ENCODE assay signal across 10 cellular contexts in genomic region chr6:33029297-33030184, GRCh38. TPM values are rescaled to one million over a fixed set of nuclear protein-coding genes. Genes with fewer than 3 reads are reported as not detected.
DNase-seq lines count a peak whose midpoint lies in the region; ATAC-seq, FAIRE-seq and TF ChIP-seq lines count a peak whose summit lies in the region.
"Had no signal": no experiment of that assay in that cellular context is flagged by ENCODE, and none has a peak within 500 bp of the region (broad histone marks: within the 10 kb centered on the region; RNA-seq: fewer than 3 reads in every experiment).

No MANE protein-coding gene starts in this region.

- intact Hi-C loops in kidney (cut with DNase I): no loop called here

- peak; percentile 20 for DNase-seq in activated CD4-positive, alpha-beta T cell treated with anti-CD3 and anti-CD28 coated beads for 48 hours
- no peak for DNase-seq in activated CD4-positive, alpha-beta T cell treated with anti-CD3 and anti-CD28 coated beads, Interleukin-2, amount 10 ng/mL, durations not matched to agents 7 days and 5 days
- no peak for DNase-seq in kidney
- peak in 1 of 2 donors; percentile 68 for DNase-seq in upper lobe of left lung
- DNase-seq in NCI-H1436 treated with DMSO at 0.1 percent for 48 hours (lab: John Stamatoyannopoulos, UW): no peak
- DNase-seq in NCI-H2081 treated with DMSO at 0.1 percent for 48 hours (lab: John Stamatoyannopoulos, UW): no peak

- H3K27me3 ChIP-seq in upper lobe of left lung: no peaks in the 10 kb centered on the region

- no peak for FAIRE-seq in kidney (lab: Jason Lieb, UNC)

- H3K36me3 Mint-ChIP-seq in activated CD4-positive, alpha-beta T cell treated with anti-CD3 and anti-CD28 coated beads, Interleukin-2, amount 10 ng/mL, durations not matched to agents 7 days and 5 days (ENCODE audit: low read depth): no peaks in the 10 kb centered on the region

- ATAC-seq in HG02938 (IDR thresholded peaks at IDR 0.05; ENCODE audit: unreplicated experiment) (peak; percentile 75), upper lobe of left lung (ENCODE audit: low FRiP score in 2 of 2) (peak; percentile 93 to 94)

- H3K9ac ChIP-seq in kidney (ENCODE audit: low read length in 2 of 2): no peak overlapping the region

- H3K4me1 Mint-ChIP-seq in activated CD4-positive, alpha-beta T cell treated with anti-CD3 and anti-CD28 coated beads, Interleukin-2, amount 10 ng/mL, durations not matched to agents 7 days and 5 days: peaks cover 19% of the 10 kb centered on the region

- peaks cover 33% of the 10 kb centered on the region for H3K27me3 Mint-ChIP-seq in activated CD4-positive, alpha-beta T cell treated with anti-CD3 and anti-CD28 coated beads, Interleukin-2, amount 10 ng/mL, durations not matched to agents 7 days and 5 days

- peak in 1 of 4 donors; percentile 45 for TF ChIP-seq EP300 in upper lobe of left lung (IDR thresholded peaks at IDR 0.05)

- TF ChIP-seq CTCF in VCaP (conservative IDR thresholded peaks at IDR 0.05) (no peak), kidney (IDR thresholded peaks at IDR 0.05; ENCODE audit: borderline replicate concordance, extremely low read depth, insufficient read depth) (no peak), upper lobe of left lung (IDR thresholded peaks at IDR 0.05) (no peak)

- H3K27ac Mint-ChIP-seq in activated CD4-positive, alpha-beta T cell treated with anti-CD3 and anti-CD28 coated beads, Interleukin-2, amount 10 ng/mL, durations not matched to agents 7 days and 5 days: no peak overlapping the region

- CTCF ChIA-PET in activated CD4-positive, alpha-beta T cell treated with anti-CD3 and anti-CD28 coated beads, Interleukin-2, amount 10 ng/mL, durations not matched to agents 7 days and 5 days (lab: Charles Lee): interaction anchor here (0.6 to 2.3 kb wide), 3 partner anchors 10 to 15 kb away, joined by 3 to 8 read pairs (median 4); no protein-coding TSS in a partner anchor

- H3K9me3 ChIP-seq in kidney (ENCODE audit: control insufficient read depth in 1 of 2, low read length in 2 of 2) (no peaks in the 10 kb centered on the region), upper lobe of left lung (no peaks in the 10 kb centered on the region)

- TF ChIP-seq POLR2A in upper lobe of left lung (IDR thresholded peaks at IDR 0.05): peak in 1 of 4 donors; percentile 84

- POLR2A ChIA-PET in activated CD4-positive, alpha-beta T cell treated with anti-CD3 and anti-CD28 coated beads, Interleukin-2, amount 10 ng/mL, durations not matched to agents 7 days and 5 days (lab: Charles Lee): no interaction called here

- H3K4me3 Mint-ChIP-seq in activated CD4-positive, alpha-beta T cell treated with anti-CD3 and anti-CD28 coated beads, Interleukin-2, amount 10 ng/mL, durations not matched to agents 7 days and 5 days: no peak overlapping the region

- H3K36me3 ChIP-seq in kidney (ENCODE audit: control insufficient read depth in 1 of 2, insufficient read depth in 2 of 2, low read length in 2 of 2) (no peaks in the 10 kb centered on the region), upper lobe of left lung (no peaks in the 10 kb centered on the region)

- WGBS in upper lobe of left lung, 2 donors: 39 to 41% methylated on average over 7 of the region's 7 CpGs

- H3K27ac ChIP-seq in VCaP (peak overlapping the region; percentile 36; the same call in 1 of the 2 replicates), kidney (ENCODE audit: low read depth in 2 of 2, low read length in 2 of 2) (peak overlapping the region; percentile 56 to 85), upper lobe of left lung (peak overlapping the region; percentile 62 to 90 (median 78))

- H3K4me1 ChIP-seq in kidney (ENCODE audit: control insufficient read depth in 1 of 2, insufficient read depth in 1 of 2, low read depth in 1 of 2, low read length in 2 of 2) (peaks cover 0 to 5% of the 10 kb centered on the region in 2 donors), upper lobe of left lung (peaks cover 14 to 18% (median 18%) of the 10 kb centered on the region in 4 donors)

- H3K4me3 ChIP-seq in kidney (ENCODE audit: low read length in 2 of 2) (no peak overlapping the region), upper lobe of left lung (no peak overlapping the region)

- peaks cover 1% of the 10 kb centered on the region for H3K9me3 Mint-ChIP-seq in activated CD4-positive, alpha-beta T cell treated with anti-CD3 and anti-CD28 coated beads, Interleukin-2, amount 10 ng/mL, durations not matched to agents 7 days and 5 days

RNA-seq across cellular contexts. Expression of gene HLA-DOA, which starts 20.1 kb away (rescaled TPM):
- total RNA-seq in activated CD4-positive, alpha-beta T cell treated with anti-CD3 and anti-CD28 coated beads, Interleukin-2, amount 10 ng/mL, durations not matched to agents 7 days and 5 days: 1 to 10 TPM; 1.5 to 1.6 TPM
- total RNA-seq in kidney (21.6 TPM), upper lobe of left lung (10 to 100 TPM in 5 of 6 donors, 1 to 10 TPM in 1; 9.4 to 56.8 (median 30.5) TPM)
- 10.8 TPM for polyA plus RNA-seq in kidney (ENCODE audit: insufficient read depth, low read depth, low replicate concordance)
- polyA plus RNA-seq: BJ had no signal

RNA-seq across cellular contexts. Expression of gene HLA-DPA1, which starts 43.9 kb away (rescaled TPM):
- 10 to 100 TPM; 26.2 to 29.6 TPM for total RNA-seq in activated CD4-positive, alpha-beta T cell treated with anti-CD3 and anti-CD28 coated beads, Interleukin-2, amount 10 ng/mL, durations not matched to agents 7 days and 5 days
- total RNA-seq in kidney (200 TPM), upper lobe of left lung (100 to 1,000 TPM; 109 to 674 (median 399) TPM)
- polyA plus RNA-seq in kidney (ENCODE audit: insufficient read depth, low read depth, low replicate concordance): 154 TPM
- polyA plus RNA-seq: neural cell had no signal

RNA-seq across cellular contexts. Expression of gene HLA-DPB1, which starts 46.2 kb away (rescaled TPM):
- 10 to 100 TPM; 24.7 to 26.2 TPM for total RNA-seq in activated CD4-positive, alpha-beta T cell treated with anti-CD3 and anti-CD28 coated beads, Interleukin-2, amount 10 ng/mL, durations not matched to agents 7 days and 5 days
- total RNA-seq in kidney (181 TPM), upper lobe of left lung (100 to 1,000 TPM; 194 to 697 (median 373) TPM)
- 141 TPM for polyA plus RNA-seq in kidney (ENCODE audit: insufficient read depth, low read depth, low replicate concordance)
